ENCODE assay signal across 11 cellular contexts in genomic region chr5:145925353-145925752, GRCh38. TPM values are rescaled to one million over a fixed set of nuclear protein-coding genes. Genes with fewer than 3 reads are reported as not detected.
DNase-seq lines count a peak whose midpoint lies in the region; ATAC-seq, FAIRE-seq and TF ChIP-seq lines count a peak whose summit lies in the region.
"Had no signal": no experiment of that assay in that cellular context is flagged by ENCODE, and none has a peak within 500 bp of the region (broad histone marks: within the 10 kb centered on the region; RNA-seq: fewer than 3 reads in every experiment).

No MANE protein-coding gene starts in this region.

- H3K36me3 ChIP-seq in small intestine (ENCODE audit: control insufficient read depth in 2 of 2, insufficient read depth in 2 of 2, low read length in 2 of 2) = no peaks in the 10 kb centered on the region

- POLR2A ChIA-PET in RWPE1 (lab: Yijun Ruan, JAX; ENCODE audit: low non-redundant PET) = interaction anchor here (0.6 to 0.7 kb wide), 2 partner anchors 9 to 12 kb away, joined by 3 to 8 read pairs; no protein-coding TSS in a partner anchor

- no peaks in the 10 kb centered on the region for H3K4me1 ChIP-seq in small intestine (ENCODE audit: control insufficient read depth in 2 of 2, insufficient read depth in 1 of 2, low read depth in 1 of 2, low read length in 1 of 2)

- H3K27ac ChIP-seq in RWPE1 (no peak overlapping the region), small intestine (ENCODE audit: low read depth in 1 of 2, low read length in 1 of 2) (no peak overlapping the region)

- H3K4me3 ChIP-seq in retinal pigment epithelial cell (ENCODE audit: low read length) (no peak overlapping the region), small intestine (ENCODE audit: low read depth in 1 of 2, low read length in 2 of 2) (no peak overlapping the region)
- H3K4me3 ChIP-seq: mucosa of descending colon had no signal

- DNase-seq in GM04503 (ENCODE audit: low read depth) (peak; percentile 94), RWPE1 (ENCODE audit: low spot score) (peak; percentile 74), fibroblast of peridontal ligament (ENCODE audit: extremely low read depth) (peak; percentile 91), retinal pigment epithelial cell (ENCODE audit: low read depth) (peak; percentile 96), small intestine (no peak), KG1 (lab: John Stamatoyannopoulos, UW) (no peak), KBM-7 (no peak)
- DNase-seq: effector CD4-positive, alpha-beta T cell; mucosa of descending colon; NCI-H2107 had no signal

- TF ChIP-seq CTCF in RWPE1 (conservative IDR thresholded peaks at IDR 0.05; ENCODE audit: low read depth) (no peak), retinal pigment epithelial cell (conservative IDR thresholded peaks at IDR 0.05; ENCODE audit: low read depth, low read length) (no peak)

- H3K27me3 ChIP-seq in small intestine (ENCODE audit: control insufficient read depth in 2 of 2, insufficient read depth in 2 of 2, low read length in 2 of 2) = no peaks in the 10 kb centered on the region

- ATAC-seq in HG03135 (IDR thresholded peaks at IDR 0.05; ENCODE audit: unreplicated experiment) = no peak
- ATAC-seq: mucosa of descending colon had no signal

- CTCF ChIA-PET in RWPE1 (lab: Yijun Ruan, JAX) = interaction anchor here (0.6 kb wide), 2 partner anchors 22 to 61 kb away, joined by 3 read pairs; no protein-coding TSS in a partner anchor

- in situ Hi-C loops in KBM-7 (cut with MboI; ENCODE audit: low pct_unique_long_range_greater_than_20kb, low sequenced_read_pairs) = no loop called here

- no peaks in the 10 kb centered on the region for H3K9me3 ChIP-seq in small intestine (ENCODE audit: control insufficient read depth, low read depth)
- H3K9me3 ChIP-seq: mucosa of descending colon had no signal

- FAIRE-seq in small intestine (lab: Jason Lieb, UNC) = no peak

- 22 to 84% (median 59%) methylated on average over 1 of the region's 1 CpG for WGBS in small intestine, 3 donors

RNA-seq across cellular contexts. Expression of gene SH3RF2, which starts 11.0 kb away (rescaled TPM):
- polyA plus RNA-seq in small intestine = 10 to 100 TPM; 14.3 to 25.0 (median 23.6) TPM

RNA-seq across cellular contexts. Expression of gene GRXCR2, which starts 52.5 kb away (rescaled TPM):
- not detected for polyA plus RNA-seq in small intestine

Comparison
In these comparisons a context has a peak if more than half of its experiments do, and no peak if none do; other contexts are left out.
1. DNase-seq: peak in GM04503 (single experiment), RWPE1 (single experiment), fibroblast of peridontal ligament (single experiment) and retinal pigment epithelial cell (single experiment); none in small intestine (single experiment), KG1 (single experiment) and KBM-7 (single experiment).